ENCODE assay signal across 8 cellular contexts in the genomic region with DNA sequence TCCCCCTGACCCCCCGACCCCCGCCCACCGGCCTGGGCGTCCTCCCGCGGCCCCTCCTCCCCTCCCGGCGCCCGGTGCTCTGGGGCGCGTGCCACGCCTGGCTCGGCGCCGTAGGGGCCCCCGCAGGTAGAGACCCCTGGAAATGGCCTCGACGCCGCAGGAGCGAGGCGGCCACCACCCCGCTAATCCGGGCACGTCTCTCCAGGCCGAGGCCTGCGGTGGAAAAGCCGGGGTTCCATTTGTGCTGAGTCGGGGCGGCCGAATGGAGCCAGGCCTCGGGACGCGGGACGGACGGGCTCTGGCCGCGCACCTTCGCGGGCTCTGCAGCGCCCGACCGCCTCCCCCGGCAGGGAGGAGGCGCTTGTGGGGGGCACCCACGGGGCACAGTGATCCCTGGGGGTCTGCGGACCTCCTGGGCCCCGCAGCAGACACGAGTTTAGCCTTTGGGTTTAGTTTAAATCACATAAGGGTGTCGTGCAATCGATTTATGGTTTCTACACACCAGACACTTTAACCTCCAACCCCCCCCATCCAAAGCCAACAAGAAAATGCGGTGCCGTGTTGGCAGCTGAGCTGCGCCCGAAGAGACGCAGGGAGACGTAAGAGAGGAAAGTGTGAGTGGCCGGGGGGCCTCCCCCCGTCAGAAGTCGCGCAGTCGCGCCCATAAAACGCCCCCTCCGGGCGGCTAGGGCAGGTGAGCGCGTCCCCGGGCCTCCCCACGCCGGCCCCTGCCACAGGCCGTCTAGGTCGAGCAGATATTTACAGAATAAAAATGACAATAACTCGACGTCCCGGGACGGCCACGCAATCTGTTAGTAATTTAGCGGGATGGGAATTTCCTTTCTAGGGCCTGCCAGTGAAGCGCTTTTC. TPM values are rescaled to one million over a fixed set of nuclear protein-coding genes. Genes with fewer than 3 reads are reported as not detected.
A peak's percentile ranks its signal among the peaks of the same experiment; 100 is the strongest.
DNase-seq lines count a peak whose midpoint lies in the region; ATAC-seq and TF ChIP-seq lines count a peak whose summit lies in the region.

No MANE protein-coding gene starts in this region.

- peak overlapping the region; percentile 10 to 55 for H3K4me3 ChIP-seq in foreskin fibroblast (ENCODE audit: low read depth in 1 of 2, low read length in 2 of 2)
- H3K4me3 ChIP-seq in vagina = peak overlapping the region; percentile 53 to 88

- DNase-seq in DMS79 treated with DMSO at 0.1 percent for 48 hours (lab: John Stamatoyannopoulos, UW) (peak; percentile 48), NAMALWA (ENCODE audit: low spot score) (peak; percentile 79), foreskin fibroblast (peak; percentile 23 to 68), progenitor cell of endocrine pancreas (ENCODE audit: low spot score, unreplicated experiment) (no peak), vagina (ENCODE audit: extremely low spot score in 2 of 2) (no peak), A172 (ENCODE audit: low spot score) (no peak)
- DNase-seq in activated T-cell treated with anti-CD3 and anti-CD28 coated beads, Interleukin-2, amount 50 U/mL, for 72 hours = peak; percentile 83 to 84

- no peaks in the 10 kb centered on the region for H3K36me3 ChIP-seq in vagina

- no peak for TF ChIP-seq CTCF in foreskin fibroblast (IDR thresholded peaks at IDR 0.05; ENCODE audit: low read depth, low read length)
- TF ChIP-seq CTCF in progenitor cell of endocrine pancreas (IDR thresholded peaks at IDR 0.05; ENCODE audit: unreplicated experiment) = no peak
- TF ChIP-seq CTCF in vagina (IDR thresholded peaks at IDR 0.05) = no peak

- peaks cover 13% of the 10 kb centered on the region for H3K27me3 Mint-ChIP-seq in activated T-cell treated with anti-CD3 and anti-CD28 coated beads, Interleukin-2, amount 50 U/mL, for 72 hours (ENCODE audit: low read depth)
- H3K27me3 Mint-ChIP-seq in progenitor cell of endocrine pancreas = peaks cover 67% of the 10 kb centered on the region

- H3K27ac ChIP-seq in vagina = peak overlapping the region; percentile 91

- H3K27me3 ChIP-seq in vagina = no peaks in the 10 kb centered on the region

- TF ChIP-seq POLR2A in vagina (IDR thresholded peaks at IDR 0.05) = no peak

- H3K9me3 Mint-ChIP-seq in activated T-cell treated with anti-CD3 and anti-CD28 coated beads, Interleukin-2, amount 50 U/mL, for 72 hours = no peaks in the 10 kb centered on the region
- no peaks in the 10 kb centered on the region for H3K9me3 Mint-ChIP-seq in progenitor cell of endocrine pancreas (ENCODE audit: low read depth)

- intact Hi-C loops in vagina (cut with DNase I) = loop anchor here (2.0 to 5.0 kb wide), 3 partner anchors 63 to 322 kb away; no protein-coding TSS in a partner anchor

- peaks cover 2 to 4% of the 10 kb centered on the region in 2 donors for H3K36me3 Mint-ChIP-seq in activated T-cell treated with anti-CD3 and anti-CD28 coated beads, Interleukin-2, amount 50 U/mL, for 72 hours (ENCODE audit: insufficient read depth in 2 of 2)
- H3K36me3 Mint-ChIP-seq in progenitor cell of endocrine pancreas (ENCODE audit: insufficient read depth) = no peaks in the 10 kb centered on the region

- H3K9me3 ChIP-seq in vagina = no peaks in the 10 kb centered on the region

- ATAC-seq in activated T-cell treated with anti-CD3 and anti-CD28 coated beads, Interleukin-2, amount 50 U/mL, for 72 hours (replicated peaks in 1 of 2) = peak; percentile 57 to 59
- no peak for ATAC-seq in GM21717 (IDR thresholded peaks at IDR 0.05; ENCODE audit: unreplicated experiment)

- peaks cover 36% of the 10 kb centered on the region for H3K4me1 ChIP-seq in vagina

- H3K4me1 Mint-ChIP-seq in activated T-cell treated with anti-CD3 and anti-CD28 coated beads, Interleukin-2, amount 50 U/mL, for 72 hours (ENCODE audit: low read depth) = peaks cover 28% of the 10 kb centered on the region
- H3K4me1 Mint-ChIP-seq in progenitor cell of endocrine pancreas (ENCODE audit: low read depth) = peaks cover 4% of the 10 kb centered on the region

- peak overlapping the region; percentile 5 for H3K27ac Mint-ChIP-seq in activated T-cell treated with anti-CD3 and anti-CD28 coated beads, Interleukin-2, amount 50 U/mL, for 72 hours
- H3K27ac Mint-ChIP-seq in progenitor cell of endocrine pancreas = no peak overlapping the region

- peak overlapping the region; percentile 70 to 83 for H3K4me3 Mint-ChIP-seq in activated T-cell treated with anti-CD3 and anti-CD28 coated beads, Interleukin-2, amount 50 U/mL, for 72 hours
- peak overlapping the region; percentile 45 for H3K4me3 Mint-ChIP-seq in progenitor cell of endocrine pancreas (ENCODE audit: low read depth)

RNA-seq across cellular contexts. Expression of gene NFATC1, which starts 1.1 kb away (rescaled TPM):
- total RNA-seq in activated T-cell treated with anti-CD3 and anti-CD28 coated beads, Interleukin-2, amount 50 U/mL, for 72 hours = 10 to 100 TPM; 70.4 to 86.0 TPM
- 4.5 and 5.6 TPM in 2 replicates for total RNA-seq in progenitor cell of endocrine pancreas
- total RNA-seq in vagina = 21.9 TPM
- total RNA-seq in A172 (2014; rRNA removed; shearing (Covaris generic)) = 6.5 and 7.7 TPM in 2 replicates

Comparison
In these comparisons a context has a peak if more than half of its experiments do, and no peak if none do; other contexts are left out.
1. DNase-seq: peak in DMS79 treated with DMSO at 0.1 percent for 48 hours (single experiment), NAMALWA (single experiment), activated T-cell treated with anti-CD3 and anti-CD28 coated beads, Interleukin-2, amount 50 U/mL, for 72 hours (2 of 2) and foreskin fibroblast (2 of 2); none in progenitor cell of endocrine pancreas (single experiment), vagina (0 of 2) and A172 (single experiment).